ENCODE assay signal across 8 cellular contexts in the genomic region with DNA sequence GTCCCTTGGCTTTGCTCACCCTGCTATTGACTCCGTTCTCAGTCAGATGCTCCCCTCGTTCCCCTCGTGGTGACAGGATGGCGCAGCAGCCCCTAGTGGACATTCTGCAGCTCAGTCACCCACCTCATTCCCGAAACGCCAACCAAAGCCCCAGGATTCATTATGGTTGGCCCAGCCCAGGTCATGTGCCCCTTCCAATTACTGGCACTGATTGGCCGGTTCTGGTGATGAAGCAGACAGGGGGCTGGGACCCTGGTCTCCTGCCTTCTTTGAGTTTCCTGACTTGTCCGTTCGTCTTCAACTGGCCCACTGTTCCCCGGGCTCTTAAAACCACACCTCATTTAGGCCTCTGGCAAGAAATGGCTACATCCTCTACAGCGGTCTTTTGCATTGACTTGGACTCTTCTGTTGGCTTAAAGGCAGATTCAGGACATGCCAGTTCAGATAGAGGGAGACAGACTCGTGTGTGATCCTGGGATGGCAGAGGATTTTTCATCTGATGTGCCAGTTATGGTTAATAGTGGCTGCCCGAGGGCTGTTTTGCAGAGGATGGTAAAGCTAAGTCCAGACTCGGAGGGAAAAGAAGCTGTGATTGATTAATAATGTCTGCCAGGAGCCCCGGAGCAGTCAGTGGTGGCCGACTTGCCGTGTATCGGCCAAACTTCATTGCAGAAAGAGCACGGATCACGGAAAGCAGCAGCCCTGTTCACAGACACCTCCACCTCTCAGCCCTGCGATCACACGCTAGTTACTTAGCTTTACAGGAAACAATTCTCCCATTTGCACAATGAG. TPM values are rescaled to one million over a fixed set of nuclear protein-coding genes. Genes with fewer than 3 reads are reported as not detected.
A peak's percentile ranks its signal among the peaks of the same experiment; 100 is the strongest.
DNase-seq lines count a peak whose midpoint lies in the region; ATAC-seq and TF ChIP-seq lines count a peak whose summit lies in the region.

No MANE protein-coding gene starts in this region.

- H3K4me2 ChIP-seq in mammary epithelial cell (ENCODE audit: insufficient read depth, low read depth, low read length) (no peak overlapping the region), osteoblast (ENCODE audit: insufficient read depth, low read length) (peak overlapping the region; percentile 51)

- H3K4me1 ChIP-seq in mammary epithelial cell (ENCODE audit: insufficient read depth, low read length) (no peaks in the 10 kb centered on the region), osteoblast (ENCODE audit: insufficient read depth, low read length) (peaks cover 9% of the 10 kb centered on the region)

- H3K27me3 Mint-ChIP-seq in MCF 10A (ENCODE audit: insufficient read depth, unreplicated experiment) = no peaks in the 10 kb centered on the region

- H3K27ac Mint-ChIP-seq in MCF 10A (ENCODE audit: low read depth, unreplicated experiment) = no peak overlapping the region

- peak in 1 of 2 donors; percentile 24 for TF ChIP-seq CTCF in mammary epithelial cell (conservative IDR thresholded peaks at IDR 0.05 in 1 of 2, IDR thresholded peaks at IDR 0.05 in 1 of 2; ENCODE audit: extremely low read depth in 1 of 2, insufficient read depth in 1 of 2, low read depth in 1 of 2, low read length in 2 of 2)
- no peak for TF ChIP-seq CTCF in MCF 10A (IDR thresholded peaks at IDR 0.05; ENCODE audit: unreplicated experiment)
- TF ChIP-seq CTCF in fibroblast of the aortic adventitia (IDR thresholded peaks at IDR 0.05; ENCODE audit: insufficient read depth, low read length) = peak; percentile 14
- TF ChIP-seq CTCF in osteoblast (IDR thresholded peaks at IDR 0.05; ENCODE audit: extremely low read depth, low read depth, low read length) = peak; percentile 14

- H3K9me3 Mint-ChIP-seq in MCF 10A (ENCODE audit: unreplicated experiment) = peaks cover 14% of the 10 kb centered on the region

- POLR2A ChIA-PET in MCF 10A (lab: Yijun Ruan, JAX) = interaction anchor here (0.6 kb wide), 1 partner anchor 103 kb away, joined by 3 read pairs; no protein-coding TSS in a partner anchor

- WGBS in mammary epithelial cell (ENCODE audit: low coverage, missing lambda C conversion rate) = 36% methylated on average over 22 of the region's 22 CpGs

- in situ Hi-C loops in mammary epithelial cell (cut with MboI; ENCODE audit: low sequenced_read_pairs in 2 of 2) = no loop called here

- intact Hi-C loops in mammary epithelial cell (cut with micrococcal nuclease) (no loop called here), MCF 10A (cut with micrococcal nuclease) (no loop called here)

- no peak for ATAC-seq in GM21381 (IDR thresholded peaks at IDR 0.05; ENCODE audit: unreplicated experiment)

- no peak overlapping the region for H3K4me3 Mint-ChIP-seq in MCF 10A (ENCODE audit: unreplicated experiment)

- dilution Hi-C loops in mammary epithelial cell (cut with HindIII; ENCODE audit: low sequenced_read_pairs) = no loop called here

- H3K36me3 ChIP-seq in mammary epithelial cell (ENCODE audit: insufficient read depth, low read length) (no peaks in the 10 kb centered on the region), osteoblast (ENCODE audit: insufficient read depth, low read length) (no peaks in the 10 kb centered on the region)

- H3K4me3 ChIP-seq in mammary epithelial cell (replicated peaks in 1 of 3; ENCODE audit: insufficient read depth in 1 of 3, low read depth in 2 of 3, low read length in 3 of 3) (no peak overlapping the region), fibroblast of the aortic adventitia (ENCODE audit: low read depth, low read length) (no peak overlapping the region), osteoblast (ENCODE audit: insufficient read depth, low read length) (peak overlapping the region; percentile 40)

- BruUV-seq in mammary epithelial cell (replicated peaks; lab: Mats Ljungman, UMichigan) = no TSS peak
- no TSS peak for BruUV-seq in MCF 10A (replicated peaks; lab: Mats Ljungman, UMichigan)

- H2AFZ ChIP-seq in mammary epithelial cell (ENCODE audit: low read depth, low read length) (peak overlapping the region; percentile 65), osteoblast (ENCODE audit: low read length) (peak overlapping the region; percentile 79)

- H3K27me3 ChIP-seq in mammary epithelial cell (ENCODE audit: insufficient read depth, low read length) (no peaks in the 10 kb centered on the region), osteoblast (ENCODE audit: insufficient read depth, low read length) (no peaks in the 10 kb centered on the region)

- no peaks in the 10 kb centered on the region for H3K4me1 Mint-ChIP-seq in MCF 10A (ENCODE audit: insufficient read depth, unreplicated experiment)

- H3K27ac ChIP-seq in mammary epithelial cell (ENCODE audit: insufficient read depth, low read depth, low read length) (no peak overlapping the region), osteoblast (ENCODE audit: low read depth, low read length) (no peak overlapping the region)

- no peak overlapping the region for H3K9ac ChIP-seq in mammary epithelial cell (ENCODE audit: insufficient read depth, low read length)

- H3K79me2 ChIP-seq in mammary epithelial cell (ENCODE audit: insufficient read depth, low read length) (no peaks in the 10 kb centered on the region), osteoblast (ENCODE audit: insufficient read depth, low read length) (no peaks in the 10 kb centered on the region)

- H3K36me3 Mint-ChIP-seq in MCF 10A (ENCODE audit: insufficient read depth, unreplicated experiment) = peaks cover 6% of the 10 kb centered on the region

- CTCF ChIA-PET in mammary epithelial cell (lab: Charles Lee; ENCODE audit: low non-redundant PET) = no interaction called here
- CTCF ChIA-PET in MCF 10A (lab: Yijun Ruan, JAX) = interaction anchor here (1.2 kb wide), 1 partner anchor 12 kb away, joined by 5 read pairs; no protein-coding TSS in a partner anchor

- H4K20me1 ChIP-seq in mammary epithelial cell (ENCODE audit: insufficient read depth, low read length) (no peaks in the 10 kb centered on the region), osteoblast (ENCODE audit: insufficient read depth, low read length) (no peaks in the 10 kb centered on the region)

- H3K9me3 ChIP-seq in mammary epithelial cell (replicated peaks; ENCODE audit: insufficient read depth, low read length) (no peaks in the 10 kb centered on the region), osteoblast (ENCODE audit: low read depth, low read length) (no peaks in the 10 kb centered on the region)

- DNase-seq in mammary epithelial cell (no peak), MCF 10A (ENCODE audit: unreplicated experiment) (no peak), fibroblast of the aortic adventitia (ENCODE audit: low read depth) (no peak), osteoblast (ENCODE audit: insufficient read length, low spot score, missing footprints) (no peak), HT-29 (ENCODE audit: low spot score) (no peak), SKM-1 (lab: John Stamatoyannopoulos, UW; ENCODE audit: unreplicated experiment) (no peak)
- DNase-seq in activated CD8-positive, alpha-beta memory T cell treated with anti-CD3 and anti-CD28 coated beads, Interleukin-2, amount 50 U/mL, for 48 hours = peak; percentile 58

RNA-seq across cellular contexts. Expression of a gene that starts 37.8 kb away (rescaled TPM):
- total RNA-seq in mammary epithelial cell (10 to 100 TPM in 1 of 2 donors, 1 to 10 TPM in 1; 5.0 to 11.7 TPM), MCF 10A (2022) (10.2 and 12.9 TPM in 2 replicates), fibroblast of the aortic adventitia (ENCODE audit: low replicate concordance) (5.6 and 15.6 TPM in 2 replicates), osteoblast (5.1 and 5.6 TPM in 2 replicates)
- 7.7 TPM for polyA plus RNA-seq in mammary epithelial cell
- 0.31 TPM for polyA minus RNA-seq in mammary epithelial cell
- total RNA-seq in HT-29 (2014; rRNA removed; shearing (Covaris generic)) = 7.1 and 7.4 TPM in 2 replicates

RNA-seq across cellular contexts. Expression of a gene that starts 38.1 kb away (rescaled TPM):
- total RNA-seq in mammary epithelial cell (10 to 100 TPM; 42.5 to 68.2 TPM), MCF 10A (2022) (73.3 and 83.6 TPM in 2 replicates), fibroblast of the aortic adventitia (ENCODE audit: low replicate concordance) (61.6 and 186 TPM in 2 replicates), osteoblast (50.1 and 52.1 TPM in 2 replicates)
- 19.4 TPM for polyA plus RNA-seq in mammary epithelial cell
- polyA minus RNA-seq in mammary epithelial cell = 47.5 TPM
- 8.6 and 9.3 TPM in 2 replicates for total RNA-seq in HT-29 (2014; rRNA removed; shearing (Covaris generic))
